In genomic region chr20:10610266-10610665, GRCh38 we compare ENCODE assay signal across 18 cellular contexts.
DNase-seq lines count a peak whose midpoint lies in the region; ATAC-seq and TF ChIP-seq lines count a peak whose summit lies in the region.
"Had no signal": no experiment of that assay in that cellular context is flagged by ENCODE, and none has a peak within 500 bp of the region (broad histone marks: within the 10 kb centered on the region; RNA-seq: fewer than 3 reads in every experiment).

No MANE protein-coding gene starts in this region.

- peak overlapping the region in 3 of 4 donors; percentile 16 to 77 (median 26) for H3K27ac ChIP-seq in gastroesophageal sphincter
- peak overlapping the region; percentile 10 to 41 (median 26) for H3K27ac ChIP-seq in transverse colon
- H3K27ac ChIP-seq: RWPE1 had no signal

- WGBS in gastroesophageal sphincter (ENCODE audit: low coverage in 1 of 2), 2 donors, result 73 to 90% methylated on average over 2 to 5 of the region's 5 CpGs
- 67% methylated on average over 5 of the region's 5 CpGs; no CpG with 5 or more reads in 1 of the 2 donors for WGBS in transverse colon (ENCODE audit: low coverage in 1 of 2), 2 donors

- no peak for TF ChIP-seq EP300 in gastroesophageal sphincter (IDR thresholded peaks at IDR 0.05)
- no peak for TF ChIP-seq EP300 in transverse colon (IDR thresholded peaks at IDR 0.05; ENCODE audit: low read depth)

- no peaks in the 10 kb centered on the region for H3K27me3 ChIP-seq in adipocyte (replicated peaks; ENCODE audit: control insufficient read depth, insufficient read depth, low read length)
- no peaks in the 10 kb centered on the region for H3K27me3 ChIP-seq in gastroesophageal sphincter
- no peaks in the 10 kb centered on the region for H3K27me3 ChIP-seq in transverse colon
- H3K27me3 ChIP-seq: upper lobe of left lung had no signal

- TF ChIP-seq POLR2A in gastroesophageal sphincter (IDR thresholded peaks at IDR 0.05), result no peak
- TF ChIP-seq POLR2A in transverse colon (IDR thresholded peaks at IDR 0.05), result no peak

- H3K36me3 ChIP-seq in adipocyte (ENCODE audit: control insufficient read depth, insufficient read depth, low read length, severe bottlenecking) (no peaks in the 10 kb centered on the region), gastroesophageal sphincter (no peaks in the 10 kb centered on the region), transverse colon (no peaks in the 10 kb centered on the region)
- H3K36me3 ChIP-seq: lower lobe of right lung had no signal

- TF ChIP-seq CTCF in gastroesophageal sphincter (IDR thresholded peaks at IDR 0.05) (no peak), osteocyte (IDR thresholded peaks at IDR 0.05) (no peak), transverse colon (IDR thresholded peaks at IDR 0.05) (no peak), WTC11 (IDR thresholded peaks at IDR 0.05) (no peak)

- H3K9ac ChIP-seq in adipocyte (ENCODE audit: low read length), result peak overlapping the region; percentile 71

- POLR2A ChIA-PET in WTC11 (lab: Charles Lee), result no interaction called here

- CTCF ChIA-PET in WTC11 (lab: Charles Lee), result no interaction called here

- H3K27ac Mint-ChIP-seq in osteocyte (ENCODE audit: unreplicated experiment), result peak overlapping the region; percentile 94
- no peak overlapping the region for H3K27ac Mint-ChIP-seq in WTC11
- H3K27ac Mint-ChIP-seq: IgD-negative memory B cell; naive B cell; stimulated activated effector memory CD8-positive, alpha-beta T cell treated with anti-CD3 and anti-CD28 coated beads, Interleukin-12 subunit alpha, Interleukin-12 subunit beta, amount 100 ng/mL, for 72 hours had no signal

- no peaks in the 10 kb centered on the region for H3K27me3 Mint-ChIP-seq in osteocyte (ENCODE audit: unreplicated experiment)
- no peaks in the 10 kb centered on the region; the same call in 1 of the 2 replicates for H3K27me3 Mint-ChIP-seq in WTC11 (ENCODE audit: low read depth)
- H3K27me3 Mint-ChIP-seq: IgD-negative memory B cell, naive B cell had no signal

- peaks cover 5% of the 10 kb centered on the region for H3K36me3 Mint-ChIP-seq in osteocyte (ENCODE audit: unreplicated experiment)
- peaks cover 2% of the 10 kb centered on the region; the same call in 1 of the 2 replicates for H3K36me3 Mint-ChIP-seq in WTC11
- H3K36me3 Mint-ChIP-seq: stimulated activated effector memory CD8-positive, alpha-beta T cell treated with anti-CD3 and anti-CD28 coated beads, Interleukin-12 subunit alpha, Interleukin-12 subunit beta, amount 100 ng/mL, for 72 hours had no signal

- peaks cover 51% of the 10 kb centered on the region for H3K4me1 Mint-ChIP-seq in osteocyte (ENCODE audit: unreplicated experiment)
- H3K4me1 Mint-ChIP-seq in WTC11, result peaks cover 11% of the 10 kb centered on the region
- H3K4me1 Mint-ChIP-seq: IgD-negative memory B cell; naive B cell; stimulated activated effector memory CD8-positive, alpha-beta T cell treated with anti-CD3 and anti-CD28 coated beads, Interleukin-12 subunit alpha, Interleukin-12 subunit beta, amount 100 ng/mL, for 72 hours had no signal

- H3K4me1 ChIP-seq in adipocyte (ENCODE audit: control insufficient read depth, insufficient read depth, low read length) (peaks cover 26% of the 10 kb centered on the region), gastroesophageal sphincter (peaks cover 0 to 6% (median 0%) of the 10 kb centered on the region in 3 donors), transverse colon (no peaks in the 10 kb centered on the region)
- H3K4me1 ChIP-seq: lower lobe of right lung had no signal

- DNase-seq in adipocyte (ENCODE audit: low read depth) (no peak), osteocyte (ENCODE audit: extremely low spot score, unreplicated experiment) (no peak), transverse colon (no peak), NCI-H187 treated with DMSO at 0.1 percent for 48 hours (lab: John Stamatoyannopoulos, UW) (no peak), WTC11 (ENCODE audit: low spot score) (no peak)
- DNase-seq: activated naive CD4-positive, alpha-beta T cell treated with Interleukin-2 at 50 U/mL for 16 hours; AML-193; COR-L47; lower lobe of right lung; naive B cell; NCI-H1694 treated with DMSO at 0.1 percent for 48 hours; NCI-H446 treated with DMSO at 0.1 percent for 48 hours; upper lobe of left lung had no signal

- intact Hi-C loops in transverse colon (cut with DNase I; ENCODE audit: low total_unique reads), result loop anchor here (5.0 kb wide), 1 partner anchor 592 kb away; no protein-coding TSS in a partner anchor

- ATAC-seq in gastroesophageal sphincter (no peak), GM19467 (IDR thresholded peaks at IDR 0.05; ENCODE audit: unreplicated experiment) (no peak), WTC11 (no peak)
- ATAC-seq: stimulated activated effector memory CD8-positive, alpha-beta T cell treated with anti-CD3 and anti-CD28 coated beads, Interleukin-12 subunit alpha, Interleukin-12 subunit beta, amount 100 ng/mL, for 72 hours had no signal

- H3K9me3 ChIP-seq in adipocyte (ENCODE audit: control insufficient read depth, low read length) (no peaks in the 10 kb centered on the region), gastroesophageal sphincter (no peaks in the 10 kb centered on the region), transverse colon (no peaks in the 10 kb centered on the region)
- H3K9me3 ChIP-seq: lower lobe of right lung, upper lobe of left lung had no signal

- no peak overlapping the region for H3K4me3 ChIP-seq in adipocyte (ENCODE audit: low read length)
- no peak overlapping the region for H3K4me3 ChIP-seq in gastroesophageal sphincter
- H3K4me3 ChIP-seq in transverse colon, result no peak overlapping the region
- H3K4me3 ChIP-seq: lower lobe of right lung, upper lobe of left lung had no signal

- in situ Hi-C loops in transverse colon (cut with MboI; ENCODE audit: low pct_ligation_motif_present in 1 of 4, low pct_unique_long_range_greater_than_20kb in 1 of 4, low sequenced_read_pairs in 3 of 4), result no loop called here

- peaks cover 8% of the 10 kb centered on the region for H3K9me3 Mint-ChIP-seq in osteocyte (ENCODE audit: unreplicated experiment)
- H3K9me3 Mint-ChIP-seq in WTC11, result no peaks in the 10 kb centered on the region
- H3K9me3 Mint-ChIP-seq: IgD-negative memory B cell; naive B cell; stimulated activated effector memory CD8-positive, alpha-beta T cell treated with anti-CD3 and anti-CD28 coated beads, Interleukin-12 subunit alpha, Interleukin-12 subunit beta, amount 100 ng/mL, for 72 hours had no signal

- H3K4me3 Mint-ChIP-seq in osteocyte (ENCODE audit: unreplicated experiment) (no peak overlapping the region), WTC11 (no peak overlapping the region)
- H3K4me3 Mint-ChIP-seq: IgD-negative memory B cell; naive B cell; stimulated activated effector memory CD8-positive, alpha-beta T cell treated with anti-CD3 and anti-CD28 coated beads, Interleukin-12 subunit alpha, Interleukin-12 subunit beta, amount 100 ng/mL, for 72 hours had no signal

TF ChIP-seq in WTC11, 78 proteins besides CTCF, POLR2A, EP300 and RAD21:
- TF ChIP-seq, protein P1, sequence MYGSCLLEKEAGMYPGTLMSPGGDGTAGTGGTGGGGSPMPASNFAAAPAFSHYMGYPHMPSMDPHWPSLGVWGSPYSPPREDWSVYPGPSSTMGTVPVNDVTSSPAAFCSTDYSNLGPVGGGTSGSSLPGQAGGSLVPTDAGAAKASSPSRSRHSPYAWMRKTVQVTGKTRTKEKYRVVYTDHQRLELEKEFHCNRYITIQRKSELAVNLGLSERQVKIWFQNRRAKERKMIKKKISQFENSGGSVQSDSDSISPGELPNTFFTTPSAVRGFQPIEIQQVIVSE (CRISPR knock-in tag; IDR thresholded peaks at IDR 0.05; ENCODE audit: borderline replicate concordance), result no peak
- TF ChIP-seq JUN (CRISPR knock-in tag; IDR thresholded peaks at IDR 0.05) (no peak), JAZF1 (CRISPR knock-in tag; IDR thresholded peaks at IDR 0.05) (no peak), ELF4 (CRISPR knock-in tag; IDR thresholded peaks at IDR 0.05; ENCODE audit: low read depth) (no peak)
- TF ChIP-seq, protein P2, sequence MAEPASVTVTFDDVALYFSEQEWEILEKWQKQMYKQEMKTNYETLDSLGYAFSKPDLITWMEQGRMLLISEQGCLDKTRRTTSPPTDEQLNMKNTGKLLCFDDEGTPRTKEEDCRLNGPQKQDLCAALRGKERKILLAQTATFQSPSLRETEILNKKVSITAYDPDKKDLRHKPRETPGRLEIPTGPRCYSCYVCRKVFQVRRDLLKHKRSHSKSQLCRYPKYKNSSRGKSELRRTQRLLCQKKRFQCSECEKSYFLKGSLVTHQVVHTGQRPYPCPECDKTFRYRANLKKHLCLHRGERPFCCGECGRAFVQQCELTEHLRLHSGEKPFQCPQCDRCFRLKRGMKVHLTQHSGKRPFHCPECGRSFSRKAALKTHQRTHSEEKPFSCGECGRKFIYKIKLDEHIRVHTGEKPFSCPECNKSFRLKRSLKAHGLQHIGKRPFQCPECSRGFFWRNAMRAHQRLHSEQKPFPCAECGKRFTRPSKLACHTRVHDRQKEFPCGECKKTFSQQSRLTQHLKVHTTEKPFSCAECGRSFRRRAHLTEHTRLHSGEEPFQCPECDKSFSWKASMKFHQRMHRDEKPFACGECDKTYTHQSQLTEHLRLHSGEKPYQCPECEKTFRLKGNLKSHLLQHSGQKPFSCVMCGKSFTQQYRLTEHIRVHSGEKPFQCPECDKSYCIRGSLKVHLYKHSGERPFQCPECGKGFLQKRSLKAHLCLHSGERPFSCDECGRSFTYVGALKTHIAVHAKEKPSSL (CRISPR knock-in tag; conservative IDR thresholded peaks at IDR 0.05), result no peak
